Comparison of ENCODE assay signal across 8 cellular contexts in genomic region chr2:233443511-233444183, GRCh38.
DNase-seq lines count a peak whose midpoint lies in the region; ATAC-seq and TF ChIP-seq lines count a peak whose summit lies in the region.

No MANE protein-coding gene starts in this region.

- H3K27me3 ChIP-seq in Karpas-422 (ENCODE audit: low read length) (no peaks in the 10 kb centered on the region), neural progenitor cell (no peaks in the 10 kb centered on the region)

- H2AFZ ChIP-seq in Karpas-422 (ENCODE audit: low read length) (no peak overlapping the region), neural progenitor cell (replicated peaks) (no peak overlapping the region)

- H3K79me2 ChIP-seq in Karpas-422 (ENCODE audit: low read length), result no peaks in the 10 kb centered on the region
- H3K79me2 ChIP-seq in neural progenitor cell (ENCODE audit: low read depth), result no peaks in the 10 kb centered on the region

- H3K27ac ChIP-seq in Karpas-422 (ENCODE audit: low read length) (no peak overlapping the region), RWPE1 (0 out of 2 replicates have a peak overlapping the region, but pooled peaks have one; percentile 10), neural progenitor cell (no peak overlapping the region), substantia nigra (ENCODE audit: low read depth, low read length, poor library complexity, severe bottlenecking) (peak overlapping the region; percentile 17)

- H3K36me3 ChIP-seq in Karpas-422 (ENCODE audit: insufficient read depth, low read length) (no peaks in the 10 kb centered on the region), neural progenitor cell (no peaks in the 10 kb centered on the region)

- DNase-seq in GM12864 (ENCODE audit: low read depth) (peak; percentile 61), Karpas-422 (peak; percentile 88), RWPE1 (ENCODE audit: low spot score) (peak; percentile 88), fibroblast of pulmonary artery (ENCODE audit: low read depth) (peak; percentile 90), neural progenitor cell (ENCODE audit: low spot score) (peak; percentile 77), substantia nigra (lab: John Stamatoyannopoulos, UW) (peak in 36 of 49 donors; percentile 19 to 83 (median 54))

- no peaks in the 10 kb centered on the region for H3K9me3 Mint-ChIP-seq in activated T-helper 17 cell treated with anti-CD3 and anti-CD28 coated beads, Interleukin-2, amount 50 U/mL, for 72 hours
- no peaks in the 10 kb centered on the region for H3K9me3 Mint-ChIP-seq in neural progenitor cell

- no peaks in the 10 kb centered on the region for H3K27me3 Mint-ChIP-seq in activated T-helper 17 cell treated with anti-CD3 and anti-CD28 coated beads, Interleukin-2, amount 50 U/mL, for 72 hours
- H3K27me3 Mint-ChIP-seq in neural progenitor cell (ENCODE audit: insufficient read depth, low read depth), result peaks cover 7% of the 10 kb centered on the region

- H3K4me1 Mint-ChIP-seq in activated T-helper 17 cell treated with anti-CD3 and anti-CD28 coated beads, Interleukin-2, amount 50 U/mL, for 72 hours, result peaks cover 23% of the 10 kb centered on the region
- H3K4me1 Mint-ChIP-seq in neural progenitor cell, result peaks cover 7% of the 10 kb centered on the region

- CTCF ChIA-PET in RWPE1 (lab: Yijun Ruan, JAX), result interaction anchor here (0.6 to 2.0 kb wide), 24 partner anchors 9 to 1163 kb away, joined by 3 to 13 read pairs (median 3); partner anchors contain the start of gene DGKD

- H3K9me2 ChIP-seq in Karpas-422 (replicated peaks; ENCODE audit: insufficient read depth, low read length), result no peaks in the 10 kb centered on the region

- no peak overlapping the region for H3K4me3 Mint-ChIP-seq in activated T-helper 17 cell treated with anti-CD3 and anti-CD28 coated beads, Interleukin-2, amount 50 U/mL, for 72 hours
- no peak overlapping the region for H3K4me3 Mint-ChIP-seq in neural progenitor cell

- no peaks in the 10 kb centered on the region for H3F3A ChIP-seq in neural progenitor cell (ENCODE audit: low read depth)

- POLR2A ChIA-PET in RWPE1 (lab: Yijun Ruan, JAX; ENCODE audit: low non-redundant PET), result no interaction called here

- H3K27ac Mint-ChIP-seq in activated T-helper 17 cell treated with anti-CD3 and anti-CD28 coated beads, Interleukin-2, amount 50 U/mL, for 72 hours, result peak overlapping the region; percentile 42
- H3K27ac Mint-ChIP-seq in neural progenitor cell, result no peak overlapping the region

- H3K4me2 ChIP-seq in Karpas-422 (ENCODE audit: low read depth, low read length, poor library complexity, severe bottlenecking) (no peak overlapping the region), neural progenitor cell (no peak overlapping the region)

- H4K20me1 ChIP-seq in Karpas-422 (ENCODE audit: insufficient read depth, low read depth, low read length) (no peaks in the 10 kb centered on the region), neural progenitor cell (ENCODE audit: low read depth) (no peaks in the 10 kb centered on the region)

- H3K4me1 ChIP-seq in Karpas-422 (ENCODE audit: low read length), result no peaks in the 10 kb centered on the region
- peaks cover under 1% of the 10 kb centered on the region for H3K4me1 ChIP-seq in neural progenitor cell

- H3K4me3 ChIP-seq in GM12864 (ENCODE audit: low read depth, low read length) (no peak overlapping the region), Karpas-422 (ENCODE audit: low read length) (no peak overlapping the region), fibroblast of pulmonary artery (replicated peaks; ENCODE audit: low read depth, low read length) (no peak overlapping the region), neural progenitor cell (no peak overlapping the region)

- ATAC-seq in activated T-helper 17 cell treated with anti-CD3 and anti-CD28 coated beads, Interleukin-2, amount 50 U/mL, for 72 hours (replicated peaks), result peak; percentile 92
- ATAC-seq in HG03095 (IDR thresholded peaks at IDR 0.05; ENCODE audit: unreplicated experiment), result no peak

- peaks cover 70% of the 10 kb centered on the region for H3K36me3 Mint-ChIP-seq in activated T-helper 17 cell treated with anti-CD3 and anti-CD28 coated beads, Interleukin-2, amount 50 U/mL, for 72 hours (ENCODE audit: low read depth)
- H3K36me3 Mint-ChIP-seq in neural progenitor cell, result peaks cover 12% of the 10 kb centered on the region

- peak; percentile 87 for TF ChIP-seq CTCF in GM12864 (IDR thresholded peaks at IDR 0.05; ENCODE audit: low read depth, low read length, missing control alignments)
- peak; percentile 85 for TF ChIP-seq CTCF in RWPE1 (conservative IDR thresholded peaks at IDR 0.05; ENCODE audit: low read depth)
- TF ChIP-seq CTCF in fibroblast of pulmonary artery (IDR thresholded peaks at IDR 0.05; ENCODE audit: low read length, missing control alignments), result peak; percentile 86
- peak; percentile 79 for TF ChIP-seq CTCF in neural progenitor cell (IDR thresholded peaks at IDR 0.05)

- H3K9me3 ChIP-seq in Karpas-422 (ENCODE audit: low read length) (no peaks in the 10 kb centered on the region), neural progenitor cell (ENCODE audit: low read depth) (no peaks in the 10 kb centered on the region)

- H3K9ac ChIP-seq in Karpas-422 (ENCODE audit: low read length) (no peak overlapping the region), neural progenitor cell (no peak overlapping the region)

Comparison
In these comparisons a context has a peak if more than half of its experiments do, and no peak if none do; other contexts are left out.
1. H3K27ac ChIP-seq: peak in RWPE1 (single experiment) and substantia nigra (single experiment); none in Karpas-422 (single experiment) and neural progenitor cell (single experiment).
2. Peak in every context shown above with its lines, with median percentiles within 50 percentile points of each other: DNase-seq and CTCF ChIP-seq.